19 cellular contexts compared by ENCODE assay signal in the genomic region with DNA sequence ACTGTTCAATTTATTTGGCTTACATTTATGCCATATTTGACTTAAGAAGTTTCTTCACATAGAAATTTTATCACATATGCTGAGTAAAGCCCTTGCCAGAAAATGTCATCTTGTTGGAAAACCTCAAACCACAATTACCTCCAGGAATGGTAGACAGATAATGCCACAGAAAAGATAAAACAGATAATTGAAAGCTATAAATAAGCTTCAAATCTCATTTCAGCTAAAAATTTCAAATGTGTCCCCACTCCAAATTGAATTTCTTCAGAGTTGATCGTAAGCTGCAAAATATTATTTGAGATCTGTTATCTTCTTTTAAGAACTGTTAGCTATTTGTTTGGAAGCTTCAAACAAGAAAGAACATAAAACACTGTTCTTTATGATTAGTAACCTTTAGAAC.
DNase-seq lines count a peak whose midpoint lies in the region; FAIRE-seq lines count a peak whose summit lies in the region.
"Had no signal": no experiment of that assay in that cellular context is flagged by ENCODE, and none has a peak within 500 bp of the region (broad histone marks: within the 10 kb centered on the region; RNA-seq: fewer than 3 reads in every experiment).

No MANE protein-coding gene starts in this region.

- peak; percentile 65 for FAIRE-seq in RCC 7860 (lab: Jason Lieb, UNC)
- FAIRE-seq: A204.1, D721Med had no signal

- DNase-seq in GM03348 (ENCODE audit: low spot score) (peak; percentile 10), RCC 7860 (ENCODE audit: low spot score) (no peak), amniotic epithelial cell (ENCODE audit: low read depth) (peak; percentile 80), iris pigment epithelial cell (ENCODE audit: low read depth) (peak; percentile 34), COLO668 (lab: John Stamatoyannopoulos, UW; ENCODE audit: unreplicated experiment) (no peak), hepatic stellate cell (ENCODE audit: low spot score) (no peak), NCI-H2029 treated with DMSO at 0.1 percent for 48 hours (lab: John Stamatoyannopoulos, UW) (no peak)
- no peak for DNase-seq in central memory CD4-positive, alpha-beta T cell
- DNase-seq: DMS53, EL, KG1, NCI-H1105, NCI-H2081, NCI-H2171, NCI-H345, NCI-H524, Right ventricle myocardium superior had no signal

Comparison
In these comparisons a context has a peak if more than half of its experiments do, and no peak if none do; other contexts are left out.
1. DNase-seq: peak in GM03348 (single experiment), amniotic epithelial cell (single experiment) and iris pigment epithelial cell (single experiment); none in RCC 7860 (single experiment), COLO668 (single experiment), hepatic stellate cell (single experiment), central memory CD4-positive, alpha-beta T cell (single experiment) and NCI-H2029 treated with DMSO at 0.1 percent for 48 hours (single experiment).